19 cellular contexts compared by ENCODE assay signal in genomic region chr1:201269241-201269640, GRCh38. TPM values are rescaled to one million over a fixed set of nuclear protein-coding genes. Genes with fewer than 3 reads are reported as not detected.
DNase-seq lines count a peak whose midpoint lies in the region; ATAC-seq, FAIRE-seq and TF ChIP-seq lines count a peak whose summit lies in the region.
"Had no signal": no experiment of that assay in that cellular context is flagged by ENCODE, and none has a peak within 500 bp of the region (broad histone marks: within the 10 kb centered on the region; RNA-seq: fewer than 3 reads in every experiment).

No MANE protein-coding gene starts in this region.

- H3K79me2 ChIP-seq in osteoblast (ENCODE audit: insufficient read depth, low read length) = no peaks in the 10 kb centered on the region

- no peak for ATAC-seq in A549
- ATAC-seq in RWPE2 (ENCODE audit: low read depth) = no peak
- no peak for ATAC-seq in pancreas
- ATAC-seq in lower lobe of right lung = no peak
- ATAC-seq in GM21528 (IDR thresholded peaks at IDR 0.05; ENCODE audit: low FRiP score, unreplicated experiment) = no peak
- ATAC-seq: activated CD4-positive, alpha-beta T cell treated with anti-CD3 and anti-CD28 coated beads for 36 hours; effector memory CD8-positive, alpha-beta T cell had no signal

- POLR2A ChIA-PET in A549 (lab: Yijun Ruan, JAX) = no interaction called here

- TF ChIP-seq EP300 in A549 (IDR thresholded peaks at IDR 0.05) = no peak

- H3K4me3 ChIP-seq in A549 (no peak overlapping the region), RWPE2 (ENCODE audit: severe bottlenecking) (no peak overlapping the region), esophagus (ENCODE audit: low read depth in 1 of 2, low read length in 2 of 2) (no peak overlapping the region), osteoblast (ENCODE audit: insufficient read depth, low read length) (no peak overlapping the region), pancreas (no peak overlapping the region), lower lobe of right lung (no peak overlapping the region)
- H3K4me3 ChIP-seq: BLaER1 treated with 17β-estradiol and CSF1 and Interleukin-3, amounts not matched to agents 10 nM and 100 nM; prostate gland; transverse colon had no signal

- DNase-seq in A549 (ENCODE audit: low read depth in 1 of 2, low spot score in 1 of 2) = no peak
- DNase-seq in RWPE2 (ENCODE audit: low spot score) = peak; percentile 15
- no peak for DNase-seq in osteoblast (ENCODE audit: insufficient read length, low spot score, missing footprints)
- no peak for DNase-seq in pancreas
- no peak for DNase-seq in lower lobe of right lung
- no peak for DNase-seq in NOMO-1 treated with DMSO at 0.1 percent for 48 hours (lab: John Stamatoyannopoulos, UW; ENCODE audit: unreplicated experiment)
- DNase-seq: activated CD4-positive, alpha-beta T cell treated with anti-CD3 and anti-CD28 coated beads for 36 hours; effector memory CD8-positive, alpha-beta T cell; MV-4-11; Right ventricle myocardium superior; stimulated activated CD4-positive, alpha-beta T cell treated with anti-CD3 and anti-CD28 coated beads, Interleukin-4, amount 100 ng/mL, for 4 hours; transverse colon had no signal

- no peak for TF ChIP-seq CTCF in A549 (IDR thresholded peaks at IDR 0.05)
- no peak for TF ChIP-seq CTCF in RWPE2 (IDR thresholded peaks at IDR 0.05; ENCODE audit: poor library complexity, severe bottlenecking)
- no peak for TF ChIP-seq CTCF in osteoblast (IDR thresholded peaks at IDR 0.05; ENCODE audit: extremely low read depth, low read depth, low read length)
- no peak for TF ChIP-seq CTCF in pancreas (IDR thresholded peaks at IDR 0.05)
- TF ChIP-seq CTCF in lower lobe of right lung (IDR thresholded peaks at IDR 0.05) = no peak

- no peaks in the 10 kb centered on the region for H3K9me3 ChIP-seq in A549
- H3K9me3 ChIP-seq in RWPE2 (ENCODE audit: severe bottlenecking) = no peaks in the 10 kb centered on the region
- no peaks in the 10 kb centered on the region for H3K9me3 ChIP-seq in esophagus (ENCODE audit: control insufficient read depth in 2 of 2, insufficient read depth in 1 of 2, low read depth in 1 of 2, low read length in 1 of 2)
- H3K9me3 ChIP-seq in osteoblast (ENCODE audit: low read depth, low read length) = no peaks in the 10 kb centered on the region
- H3K9me3 ChIP-seq in pancreas = no peaks in the 10 kb centered on the region
- H3K9me3 ChIP-seq in lower lobe of right lung = no peaks in the 10 kb centered on the region
- H3K9me3 ChIP-seq: BLaER1 treated with 17β-estradiol and CSF1 and Interleukin-3, amounts not matched to agents 10 nM and 100 nM; prostate gland; transverse colon had no signal

- H3K27ac ChIP-seq in A549 = peak overlapping the region; percentile 73 to 90
- H3K27ac ChIP-seq in RWPE2 (ENCODE audit: poor library complexity, severe bottlenecking) = peak overlapping the region; percentile 88
- peak overlapping the region; percentile 50 to 87 for H3K27ac ChIP-seq in esophagus (ENCODE audit: low read depth in 2 of 2, low read length in 1 of 2)
- H3K27ac ChIP-seq in osteoblast (ENCODE audit: low read depth, low read length) = peak overlapping the region; percentile 94
- no peak overlapping the region for H3K27ac ChIP-seq in pancreas
- no peak overlapping the region for H3K27ac ChIP-seq in lower lobe of right lung
- H3K27ac ChIP-seq: BLaER1 treated with 17β-estradiol and CSF1 and Interleukin-3, amounts not matched to agents 10 nM and 100 nM; prostate gland; transverse colon had no signal

- H3K4me1 ChIP-seq in A549 (peaks cover 49% of the 10 kb centered on the region), RWPE2 (ENCODE audit: insufficient read depth, poor library complexity, severe bottlenecking) (peaks cover 39% of the 10 kb centered on the region), esophagus (ENCODE audit: control insufficient read depth in 2 of 2, insufficient read depth in 2 of 2, low read length in 1 of 2) (peaks cover 3 to 16% of the 10 kb centered on the region in 2 donors), osteoblast (ENCODE audit: insufficient read depth, low read length) (peaks cover 41% of the 10 kb centered on the region), pancreas (no peaks in the 10 kb centered on the region), lower lobe of right lung (no peaks in the 10 kb centered on the region)
- H3K4me1 ChIP-seq: prostate gland had no signal

- H3K36me3 ChIP-seq in RWPE2 (ENCODE audit: low read depth) (no peaks in the 10 kb centered on the region), esophagus (ENCODE audit: control insufficient read depth in 2 of 2, insufficient read depth in 2 of 2, low read length in 1 of 2) (no peaks in the 10 kb centered on the region), osteoblast (ENCODE audit: insufficient read depth, low read length) (no peaks in the 10 kb centered on the region), pancreas (no peaks in the 10 kb centered on the region), lower lobe of right lung (no peaks in the 10 kb centered on the region)
- H3K36me3 ChIP-seq: BLaER1 treated with 17β-estradiol and CSF1 and Interleukin-3, amounts not matched to agents 10 nM and 100 nM; prostate gland; transverse colon had no signal

- CTCF ChIA-PET in A549 (lab: Yijun Ruan, JAX) = interaction anchor here (1.0 to 8.4 kb wide), 6 partner anchors 13 to 105 kb away, joined by 3 to 79 read pairs (median 5); no protein-coding TSS in a partner anchor

- H3K27me3 ChIP-seq in RWPE2 (ENCODE audit: insufficient read depth, poor library complexity, severe bottlenecking) (no peaks in the 10 kb centered on the region), esophagus (ENCODE audit: control insufficient read depth in 1 of 2, insufficient read depth in 2 of 2, low read length in 2 of 2) (no peaks in the 10 kb centered on the region), osteoblast (ENCODE audit: insufficient read depth, low read length) (no peaks in the 10 kb centered on the region), pancreas (no peaks in the 10 kb centered on the region), lower lobe of right lung (ENCODE audit: low read depth) (no peaks in the 10 kb centered on the region)
- H3K27me3 ChIP-seq: BLaER1 treated with 17β-estradiol and CSF1 and Interleukin-3, amounts not matched to agents 10 nM and 100 nM; transverse colon had no signal

- no peak for TF ChIP-seq RAD21 in A549 (conservative IDR thresholded peaks at IDR 0.05 in 1 of 2, IDR thresholded peaks at IDR 0.05 in 1 of 2)

- H4K20me1 ChIP-seq in osteoblast (ENCODE audit: insufficient read depth, low read length) = no peaks in the 10 kb centered on the region
- H4K20me1 ChIP-seq: BLaER1 treated with 17β-estradiol and CSF1 and Interleukin-3, amounts not matched to agents 10 nM and 100 nM had no signal

- no peak overlapping the region for H2AFZ ChIP-seq in osteoblast (ENCODE audit: low read length)

- WGBS in A549 (ENCODE audit: missing lambda C conversion rate) = 95% methylated on average over 7 of the region's 7 CpGs
- WGBS in esophagus, 2 donors = 59 to 64% methylated on average over 7 of the region's 7 CpGs
- 81 to 86% methylated on average over 7 of the region's 7 CpGs for WGBS in pancreas, 2 donors

- intact Hi-C loops in pancreas (cut with DNase I) (no loop called here), lower lobe of right lung (cut with DNase I) (no loop called here)

- H3K4me2 ChIP-seq in A549 (peak overlapping the region; percentile 65), osteoblast (ENCODE audit: insufficient read depth, low read length) (no peak overlapping the region)
- H3K4me2 ChIP-seq: BLaER1 treated with 17β-estradiol and CSF1 and Interleukin-3, amounts not matched to agents 10 nM and 100 nM had no signal

- FAIRE-seq in A549 (lab: Jason Lieb, UNC) (no peak), pancreas (lab: Jason Lieb, UNC) (no peak)
- FAIRE-seq: GM19239 had no signal

- no peak for TF ChIP-seq POLR2A in A549 (IDR thresholded peaks at IDR 0.05; ENCODE audit: low read length)

TF ChIP-seq in A549, 52 proteins besides CTCF, POLR2A, EP300 and RAD21 (continues in another document):
- TF ChIP-seq HOXB5 (CRISPR knock-in tag; IDR thresholded peaks at IDR 0.05) (no peak), JUN (IDR thresholded peaks at IDR 0.05) (no peak), MAX (IDR thresholded peaks at IDR 0.05) (no peak), HES2 (IDR thresholded peaks at IDR 0.05) (no peak), NFE2L2 (conservative IDR thresholded peaks at IDR 0.05; ENCODE audit: low read length) (no peak), SMC3 (IDR thresholded peaks at IDR 0.05) (no peak), HMGXB4 (CRISPR knock-in tag; IDR thresholded peaks at IDR 0.05; ENCODE audit: borderline replicate concordance) (no peak), ESRRA (IDR thresholded peaks at IDR 0.05; ENCODE audit: borderline replicate concordance, low read length) (no peak), SREBF2 (IDR thresholded peaks at IDR 0.05) (no peak), MAFK (IDR thresholded peaks at IDR 0.05; ENCODE audit: partially characterized antibody) (no peak), CBX8 (IDR thresholded peaks at IDR 0.05) (no peak)

RNA-seq across cellular contexts. Expression of gene PKP1, which starts 14.1 kb away (rescaled TPM):
- polyA plus RNA-seq in A549 (2011; rRNA removed) (not detected in 2 replicates), A549 (2017; fragmentation: RNase III; extraction: RNeasy Plus Mini Kit Qiagen cat#74134 plus additional on column Dnase treatment) (not detected in 3 replicates), esophagus (100 to 1,000 TPM; 124 to 282 TPM), pancreas (under 1 TPM; 0.12 to 0.15 TPM)
- polyA plus RNA-seq in A549 (2012; cell fraction: cytosol; rRNA removed) = 0.01 TPM in 1 of 2 replicates, not detected in the other
- not detected in 2 replicates for polyA plus RNA-seq in A549 (2012; cell fraction: nucleus; rRNA removed)
- polyA minus RNA-seq in A549 (2011; rRNA and poly(A)+ RNA removed) = not detected in 2 replicates
- total RNA-seq in osteoblast (under 0.01 TPM in 2 replicates), pancreas (under 1 TPM in 5 of 6 donors, not detected in 1; 0.04 to 0.37 (median 0.06) TPM), lower lobe of right lung (2.2 TPM)
- total RNA-seq: activated CD4-positive, alpha-beta T cell treated with anti-CD3 and anti-CD28 coated beads for 36 hours; activated CD8-positive, alpha-beta memory T cell treated with anti-CD3 and anti-CD28 coated beads for 36 hours had no signal
- polyA plus RNA-seq: neural cell had no signal

Comparison
In these comparisons a context has a peak if more than half of its experiments do, and no peak if none do; other contexts are left out.
1. H3K27ac ChIP-seq: peak in A549 (2 of 2), RWPE2 (single experiment), esophagus (2 of 2) and osteoblast (single experiment); none in pancreas (0 of 4) and lower lobe of right lung (single experiment).